ENCODE assay signal across 12 cellular contexts in genomic region chr13:28401303-28402056, GRCh38.
DNase-seq lines count a peak whose midpoint lies in the region; ATAC-seq lines count a peak whose summit lies in the region.
"Had no signal": no experiment of that assay in that cellular context is flagged by ENCODE, and none has a peak within 500 bp of the region (broad histone marks: within the 10 kb centered on the region; RNA-seq: fewer than 3 reads in every experiment).

No MANE protein-coding gene starts in this region.

- H3K9me3 Mint-ChIP-seq in activated CD4-positive, alpha-beta memory T cell treated with anti-CD3 and anti-CD28 coated beads, Interleukin-2, amount 10 ng/mL, durations not matched to agents 7 days and 5 days = no peaks in the 10 kb centered on the region

- peaks cover 7% of the 10 kb centered on the region for H3K27me3 Mint-ChIP-seq in activated CD4-positive, alpha-beta memory T cell treated with anti-CD3 and anti-CD28 coated beads, Interleukin-2, amount 10 ng/mL, durations not matched to agents 7 days and 5 days
- H3K27me3 Mint-ChIP-seq: activated naive CD8-positive, alpha-beta T cell had no signal

- H3K36me3 Mint-ChIP-seq in activated CD4-positive, alpha-beta memory T cell treated with anti-CD3 and anti-CD28 coated beads, Interleukin-2, amount 10 ng/mL, durations not matched to agents 7 days and 5 days (ENCODE audit: low read depth) = no peaks in the 10 kb centered on the region

- no peak overlapping the region for H3K27ac Mint-ChIP-seq in activated CD4-positive, alpha-beta memory T cell treated with anti-CD3 and anti-CD28 coated beads, Interleukin-2, amount 10 ng/mL, durations not matched to agents 7 days and 5 days
- H3K27ac Mint-ChIP-seq: activated naive CD8-positive, alpha-beta T cell had no signal

- no peak overlapping the region for H3K4me3 Mint-ChIP-seq in activated CD4-positive, alpha-beta memory T cell treated with anti-CD3 and anti-CD28 coated beads, Interleukin-2, amount 10 ng/mL, durations not matched to agents 7 days and 5 days
- H3K4me3 Mint-ChIP-seq: activated naive CD8-positive, alpha-beta T cell had no signal

- POLR2A ChIA-PET in activated CD4-positive, alpha-beta memory T cell treated with anti-CD3 and anti-CD28 coated beads, Interleukin-2, amount 10 ng/mL, durations not matched to agents 7 days and 5 days (lab: Charles Lee) = no interaction called here

- CTCF ChIA-PET in activated CD4-positive, alpha-beta memory T cell treated with anti-CD3 and anti-CD28 coated beads, Interleukin-2, amount 10 ng/mL, durations not matched to agents 7 days and 5 days (lab: Charles Lee) = no interaction called here

- H3K4me1 Mint-ChIP-seq in activated CD4-positive, alpha-beta memory T cell treated with anti-CD3 and anti-CD28 coated beads, Interleukin-2, amount 10 ng/mL, durations not matched to agents 7 days and 5 days = peaks cover 7% of the 10 kb centered on the region

- ATAC-seq in HG03175 (IDR thresholded peaks at IDR 0.05; ENCODE audit: unreplicated experiment) = peak; percentile 62
- no peak for ATAC-seq in HG02763 (IDR thresholded peaks at IDR 0.05; ENCODE audit: unreplicated experiment)
- no peak for ATAC-seq in HG03025 (IDR thresholded peaks at IDR 0.05; ENCODE audit: low FRiP score, unreplicated experiment)
- ATAC-seq: stimulated activated naive CD8-positive, alpha-beta T cell treated with anti-CD3 and anti-CD28 coated beads, Interleukin-15, Interleukin-2, amounts not matched to agents 100 U/mL and 50 U/mL, for 24 hours had no signal

- DNase-seq in GM03348 (ENCODE audit: low spot score) = peak; percentile 70
- peak; percentile 3 for DNase-seq in astrocyte of the hippocampus (ENCODE audit: low read depth, low spot score)
- DNase-seq in myocyte (ENCODE audit: low read depth) = peak; percentile 37
- DNase-seq in activated CD4-positive, alpha-beta memory T cell treated with anti-CD3 and anti-CD28 coated beads, Interleukin-2, amount 10 ng/mL, durations not matched to agents 7 days and 5 days = no peak
- DNase-seq in SW480 (ENCODE audit: low spot score) = no peak
- DNase-seq: GDM1; NCI-H1417; stimulated activated naive CD8-positive, alpha-beta T cell treated with anti-CD3 and anti-CD28 coated beads, Interleukin-15, Interleukin-2, amounts not matched to agents 100 U/mL and 50 U/mL, for 24 hours had no signal

Comparison
In these comparisons a context has a peak if more than half of its experiments do, and no peak if none do; other contexts are left out.
1. DNase-seq: peak in GM03348 (single experiment), astrocyte of the hippocampus (single experiment) and myocyte (single experiment); none in activated CD4-positive, alpha-beta memory T cell treated with anti-CD3 and anti-CD28 coated beads, Interleukin-2, amount 10 ng/mL, durations not matched to agents 7 days and 5 days (single experiment) and SW480 (single experiment).